Comparison of ENCODE assay signal across 20 cellular contexts in the genomic region with DNA sequence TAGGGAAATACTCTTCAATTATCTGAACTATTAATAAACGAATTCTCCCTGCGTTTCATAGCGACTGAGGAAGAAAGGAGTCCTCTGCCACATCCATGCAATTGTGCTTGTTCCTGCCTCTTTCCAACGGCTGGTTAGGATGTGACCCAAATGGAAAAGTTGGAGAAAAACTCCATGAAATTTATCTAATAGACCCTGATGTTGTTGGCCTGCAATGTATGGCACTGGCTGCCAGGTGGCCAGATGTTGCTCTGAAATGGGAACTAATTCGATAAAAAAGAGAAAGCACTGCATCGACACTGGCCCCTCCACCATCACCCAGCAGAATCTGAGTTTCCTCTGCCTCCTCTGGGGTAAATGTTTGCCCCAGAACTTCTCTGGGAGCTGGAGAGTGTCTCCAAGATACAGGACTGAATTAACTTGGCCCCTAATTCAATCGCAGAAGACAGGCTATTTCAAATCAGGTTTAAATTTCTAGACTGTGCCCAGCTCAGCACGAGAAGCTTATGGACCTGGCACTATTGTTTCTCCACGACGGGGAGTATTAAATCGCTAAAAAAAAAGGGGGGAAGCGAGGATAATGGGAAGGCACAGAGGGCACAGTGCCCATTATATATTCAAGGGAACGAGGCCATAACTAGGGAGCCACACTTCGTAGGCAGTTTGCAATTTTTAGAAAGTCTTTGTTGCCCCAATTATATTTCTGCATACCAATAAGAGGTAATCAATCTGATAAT.
A peak's percentile ranks its signal among the peaks of the same experiment; 100 is the strongest.
DNase-seq lines count a peak whose midpoint lies in the region; ATAC-seq, FAIRE-seq and TF ChIP-seq lines count a peak whose summit lies in the region.
"Had no signal": no experiment of that assay in that cellular context is flagged by ENCODE, and none has a peak within 500 bp of the region (broad histone marks: within the 10 kb centered on the region; RNA-seq: fewer than 3 reads in every experiment).

No MANE protein-coding gene starts in this region.

- H3K36me3 Mint-ChIP-seq in H9 (ENCODE audit: insufficient read depth in 1 of 3, low read depth in 3 of 3) (no peaks in the 10 kb centered on the region), endodermal cell (ENCODE audit: low read depth) (no peaks in the 10 kb centered on the region)

- in situ Hi-C loops in G401 (cut with HindIII; ENCODE audit: low sequenced_read_pairs), result no loop called here
- in situ Hi-C loops in K562 (cut with MboI), result no loop called here

- no peak overlapping the region for H4K5ac ChIP-seq in H9 (ENCODE audit: insufficient read length, low read depth, low read length)

- H3K9me1 ChIP-seq in K562 (ENCODE audit: control insufficient read depth, insufficient read depth, low read length), result no peaks in the 10 kb centered on the region

- no peak overlapping the region for H2BK120ac ChIP-seq in H9 (ENCODE audit: low read depth, low read length, poor library complexity, severe bottlenecking)

- H3K9ac ChIP-seq in H9 (ENCODE audit: extremely low read depth, insufficient read length, low read length) (no peak overlapping the region), K562 (ENCODE audit: insufficient read depth in 1 of 2, low read depth in 2 of 2, low read length in 2 of 2) (no peak overlapping the region), endodermal cell (ENCODE audit: extremely low read depth, low read length, poor library complexity, severe bottlenecking) (no peak overlapping the region)
- H3K9ac ChIP-seq: BLaER1 had no signal

- H3K79me1 ChIP-seq in H9 (ENCODE audit: insufficient read depth, low read depth, low read length, poor library complexity, severe bottlenecking), result no peaks in the 10 kb centered on the region

- H4K91ac ChIP-seq in H9 (ENCODE audit: insufficient read length, low read depth, low read length), result no peak overlapping the region

- TF ChIP-seq CTCF in H9 (conservative IDR thresholded peaks at IDR 0.05) (no peak), K562 (IDR thresholded peaks at IDR 0.05 in 2 of 3, conservative IDR thresholded peaks at IDR 0.05 in 1 of 3; ENCODE audit: insufficient read depth in 2 of 3, low read depth in 1 of 3, low read length in 3 of 3) (no peak), endodermal cell (conservative IDR thresholded peaks at IDR 0.05) (peak; percentile 23)

- no peak for TF ChIP-seq POLR2A in K562 (conservative IDR thresholded peaks at IDR 0.05)

- no peak overlapping the region for H3K4me3 ChIP-seq in K562
- H3K4me3 ChIP-seq in endodermal cell (ENCODE audit: low read length), result no peak overlapping the region
- H3K4me3 ChIP-seq: BLaER1, HAP-1, Peyer's patch, SJSA1 had no signal

- no peak overlapping the region for H3T11ph ChIP-seq in H9 (ENCODE audit: low read length)

- H3K4me3 Mint-ChIP-seq in H9 (no peak overlapping the region), endodermal cell (no peak overlapping the region)
- H3K4me3 Mint-ChIP-seq: CD4-positive, alpha-beta T cell; T-helper 1 cell treated with Interleukin-12 subunit alpha and Interleukin-12 subunit beta and Interleukin-4 antibody, amounts not matched to agents 30 μg/mL and 1 μg/mL, for 36 hours had no signal

- no peak overlapping the region for H2BK20ac ChIP-seq in H9 (ENCODE audit: low read depth, low read length, poor library complexity, severe bottlenecking)

- H3K56ac ChIP-seq in H9 (ENCODE audit: insufficient read length, low read depth, low read length), result no peak overlapping the region

- no peak for FAIRE-seq in K562 (lab: Jason Lieb, UNC)

- H4K8ac ChIP-seq in H9 (replicated peaks; ENCODE audit: insufficient read length, low read depth, low read length), result no peak overlapping the region

- H3K27me3 ChIP-seq in H9 (ENCODE audit: insufficient read depth, low read length), result no peaks in the 10 kb centered on the region
- H3K27me3 ChIP-seq in K562 (ENCODE audit: control insufficient read depth in 2 of 2, insufficient read depth in 2 of 2, low read length in 2 of 2), result peaks cover 13 to 15% of the 10 kb centered on the region in 2 experiments; a peak in 4 of 5 replicates
- no peaks in the 10 kb centered on the region for H3K27me3 ChIP-seq in endodermal cell (ENCODE audit: control insufficient read depth, insufficient read depth, low read length, poor library complexity, severe bottlenecking)
- H3K27me3 ChIP-seq: BLaER1, Peyer's patch had no signal

- H4K20me1 ChIP-seq in H9 (ENCODE audit: control insufficient read depth, insufficient read depth, insufficient read length), result no peaks in the 10 kb centered on the region
- no peaks in the 10 kb centered on the region for H4K20me1 ChIP-seq in K562 (replicated peaks; ENCODE audit: control insufficient read depth, insufficient read depth, low read length)
- H4K20me1 ChIP-seq: BLaER1 had no signal

- H2BK5ac ChIP-seq in H9 (ENCODE audit: insufficient read length, low read length), result no peak overlapping the region

- H3K18ac ChIP-seq in H9 (ENCODE audit: insufficient read length, low read depth, low read length), result no peak overlapping the region

- TF ChIP-seq EP300 in K562 (IDR thresholded peaks at IDR 0.05; ENCODE audit: low read length), result no peak

- H3K4me1 Mint-ChIP-seq in H9 (peaks cover 75 to 79% of the 10 kb centered on the region in 2 experiments), endodermal cell (peaks cover 28% of the 10 kb centered on the region)

- H3K79me2 ChIP-seq in H9 (ENCODE audit: insufficient read depth, low read length), result no peaks in the 10 kb centered on the region
- no peaks in the 10 kb centered on the region for H3K79me2 ChIP-seq in K562 (ENCODE audit: control insufficient read depth, insufficient read depth, low read length)

- no peak overlapping the region for H2AK5ac ChIP-seq in H9 (ENCODE audit: insufficient read length, low read length)

- no peak overlapping the region for H3K23ac ChIP-seq in H9 (ENCODE audit: insufficient read length, low read depth, low read length)

- ATAC-seq in K562, result no peak
- ATAC-seq in stimulated activated naive CD8-positive, alpha-beta T cell treated with anti-CD3 and anti-CD28 coated beads, Interleukin-15, Interleukin-2, amounts not matched to agents 100 U/mL and 50 U/mL, for 24 hours, result no peak

- POLR2A ChIA-PET in K562 (lab: Yijun Ruan, JAX), result interaction anchor here (0.6 kb wide), 1 partner anchor 60 kb away, joined by 4 read pairs; no protein-coding TSS in a partner anchor

- H3K27ac ChIP-seq in H9 (ENCODE audit: insufficient read length, low read depth, low read length) (no peak overlapping the region), K562 (ENCODE audit: extremely low read depth, low read depth, low read length) (no peak overlapping the region), endodermal cell (ENCODE audit: low read depth, low read length) (no peak overlapping the region)
- H3K27ac ChIP-seq: BLaER1, Peyer's patch, SJSA1 had no signal

- H2AFZ ChIP-seq in H9 (ENCODE audit: low read length) (no peak overlapping the region), K562 (ENCODE audit: low read depth, low read length) (no peak overlapping the region)

- peak; percentile 87 for DNase-seq in G401 (ENCODE audit: low spot score)
- DNase-seq in H9, result no peak
- no peak for DNase-seq in K562 (ENCODE audit: extremely low read depth in 1 of 4, low spot score in 3 of 4)
- DNase-seq in endodermal cell, result peak; percentile 29
- no peak for DNase-seq in stimulated activated naive CD8-positive, alpha-beta T cell treated with anti-CD3 and anti-CD28 coated beads, Interleukin-15, Interleukin-2, amounts not matched to agents 100 U/mL and 50 U/mL, for 24 hours
- DNase-seq in RPMI8226, result no peak
- DNase-seq in DMS79 treated with DMSO at 0.1 percent for 48 hours (lab: John Stamatoyannopoulos, UW), result no peak
- DNase-seq in SIG-M5 treated with dmso at 0.1 percent for 504 hours (lab: John Stamatoyannopoulos, UW; ENCODE audit: unreplicated experiment), result no peak
- DNase-seq: Caco-2; CD4-positive, alpha-beta T cell; KG1; NCI-H1092; NCI-H2029 treated with DMSO at 0.1 percent for 48 hours; NCI-H2171 treated with DMSO at 0.1 percent for 48 hours; NCI-H526 treated with DMSO at 0.1 percent for 48 hours; Peyer's patch had no signal

- no peaks in the 10 kb centered on the region for H3K23me2 ChIP-seq in H9 (ENCODE audit: insufficient read length, low read depth, low read length, poor library complexity, severe bottlenecking)

- WGBS in H9 (ENCODE audit: extremely low coverage, insufficient read length, low lambda C conversion rate), result no CpG with 5 or more reads among the region's 14 CpGs
- WGBS in K562 (ENCODE audit: insufficient coverage, low coverage, missing lambda C conversion rate), result 1% methylated on average over 13 of the region's 14 CpGs
- 91 to 97% methylated on average over 12 to 14 of the region's 14 CpGs for WGBS in endodermal cell (ENCODE audit: insufficient coverage in 1 of 2, insufficient read length in 1 of 2), 2 experiments

- H3K4ac ChIP-seq in H9 (ENCODE audit: low read depth, low read length), result no peak overlapping the region

- H3K9me3 Mint-ChIP-seq in H9 (no peaks in the 10 kb centered on the region), endodermal cell (no peaks in the 10 kb centered on the region)
- H3K9me3 Mint-ChIP-seq: CD4-positive, alpha-beta T cell; T-helper 1 cell treated with Interleukin-12 subunit alpha and Interleukin-12 subunit beta and Interleukin-4 antibody, amounts not matched to agents 30 μg/mL and 1 μg/mL, for 36 hours had no signal

- H3K36me3 ChIP-seq in K562 (ENCODE audit: control insufficient read depth, insufficient read depth, low read length), result no peaks in the 10 kb centered on the region
- no peaks in the 10 kb centered on the region for H3K36me3 ChIP-seq in endodermal cell (ENCODE audit: control insufficient read depth, insufficient read depth, low read length)
- H3K36me3 ChIP-seq: BLaER1, HAP-1, Peyer's patch, SJSA1 had no signal

- no peak overlapping the region for H2BK12ac ChIP-seq in H9 (ENCODE audit: insufficient read length, low read depth, low read length)

- no TSS peak for BruUV-seq in K562 (replicated peaks; lab: Mats Ljungman, UMichigan)

- no peak overlapping the region for H2BK15ac ChIP-seq in H9 (ENCODE audit: low read depth, low read length)

- no peaks in the 10 kb centered on the region for H3K9me3 ChIP-seq in H9 (ENCODE audit: control insufficient read depth, low read depth, low read length)
- H3K9me3 ChIP-seq in K562 (replicated peaks; ENCODE audit: control insufficient read depth, insufficient read depth, low read depth, low read length), result no peaks in the 10 kb centered on the region
- no peaks in the 10 kb centered on the region for H3K9me3 ChIP-seq in endodermal cell (ENCODE audit: control insufficient read depth, low read length)
- H3K9me3 ChIP-seq: BLaER1, Caco-2, HAP-1, Peyer's patch, SJSA1 had no signal

- CTCF ChIA-PET in K562 (lab: Yijun Ruan, JAX; ENCODE audit: low intra/inter-chr PET ratio), result no interaction called here

- no peaks in the 10 kb centered on the region for H3K27me3 Mint-ChIP-seq in H9 (ENCODE audit: low read depth)
- H3K27me3 Mint-ChIP-seq in endodermal cell (ENCODE audit: insufficient read depth), result no peaks in the 10 kb centered on the region
- H3K27me3 Mint-ChIP-seq: CD4-positive, alpha-beta T cell had no signal

- H3K4me1 ChIP-seq in H9 (ENCODE audit: insufficient read depth, low read length), result peaks cover 10% of the 10 kb centered on the region
- H3K4me1 ChIP-seq in K562 (replicated peaks in 1 of 2; ENCODE audit: control insufficient read depth in 2 of 2, insufficient read depth in 2 of 2, low read length in 2 of 2), result no peaks in the 10 kb centered on the region
- peaks cover 4% of the 10 kb centered on the region for H3K4me1 ChIP-seq in endodermal cell (ENCODE audit: control insufficient read depth, insufficient read depth, low read length)
- H3K4me1 ChIP-seq: Peyer's patch, SJSA1 had no signal

- H3K27ac Mint-ChIP-seq in H9 (peak overlapping the region in 2 of 3 experiments; percentile 19 to 84; a peak in 3 of 7 replicates), endodermal cell (no peak overlapping the region)
- H3K27ac Mint-ChIP-seq: CD4-positive, alpha-beta T cell; T-helper 1 cell treated with Interleukin-12 subunit alpha and Interleukin-12 subunit beta and Interleukin-4 antibody, amounts not matched to agents 30 μg/mL and 1 μg/mL, for 36 hours had no signal

- intact Hi-C loops in K562 (cut with micrococcal nuclease), result no loop called here

- no peak for TF ChIP-seq RAD21 in K562 (CRISPR knock-in tag; conservative IDR thresholded peaks at IDR 0.05 in 1 of 2, IDR thresholded peaks at IDR 0.05 in 1 of 2)

- H3K14ac ChIP-seq in H9 (ENCODE audit: insufficient read depth, low read length), result no peak overlapping the region

- H3K4me2 ChIP-seq in H9 (ENCODE audit: insufficient read depth, insufficient read length, low read length), result no peak overlapping the region
- no peak overlapping the region for H3K4me2 ChIP-seq in K562 (ENCODE audit: insufficient read depth, low read length)
- H3K4me2 ChIP-seq: BLaER1 had no signal

Comparison
In these comparisons a context has a peak if more than half of its experiments do, and no peak if none do; other contexts are left out.
1. DNase-seq: peak in G401 (single experiment) and endodermal cell (single experiment); none in H9 (single experiment), K562 (0 of 4), stimulated activated naive CD8-positive, alpha-beta T cell treated with anti-CD3 and anti-CD28 coated beads, Interleukin-15, Interleukin-2, amounts not matched to agents 100 U/mL and 50 U/mL, for 24 hours (single experiment), RPMI8226 (single experiment), DMS79 treated with DMSO at 0.1 percent for 48 hours (single experiment) and SIG-M5 treated with dmso at 0.1 percent for 504 hours (single experiment).